In the genomic region with DNA sequence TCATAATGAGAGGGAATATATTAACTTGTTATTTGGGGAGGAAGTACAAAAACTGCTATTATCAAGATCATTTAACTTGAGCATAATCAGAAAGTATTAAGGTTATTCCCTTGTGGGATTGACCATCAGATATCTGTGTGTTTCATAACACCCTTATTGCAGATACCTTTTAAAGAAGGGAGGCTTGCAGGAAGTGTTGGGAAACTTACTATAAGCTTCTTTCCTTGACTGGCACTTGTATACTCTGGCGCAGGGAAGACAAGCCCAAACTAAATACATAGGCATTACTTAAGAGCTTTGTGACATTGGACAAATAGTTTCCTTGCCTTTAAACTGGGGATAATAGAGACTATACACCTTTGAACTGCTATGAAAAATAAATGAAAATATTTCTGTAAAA, we compare ENCODE assay signal across 9 cellular contexts. TPM values are rescaled to one million over a fixed set of nuclear protein-coding genes. Genes with fewer than 3 reads are reported as not detected.
DNase-seq lines count a peak whose midpoint lies in the region; TF ChIP-seq lines count a peak whose summit lies in the region.
"Had no signal": no experiment of that assay in that cellular context is flagged by ENCODE, and none has a peak within 500 bp of the region (broad histone marks: within the 10 kb centered on the region; RNA-seq: fewer than 3 reads in every experiment).

No MANE protein-coding gene starts in this region.

- H3K36me3 ChIP-seq in neutrophil, result no peaks in the 10 kb centered on the region
- H3K36me3 ChIP-seq in adrenal gland (replicated peaks in 1 of 2), result no peaks in the 10 kb centered on the region

- H3K36me3 Mint-ChIP-seq in IgD-negative memory B cell (peaks cover 2% of the 10 kb centered on the region), endothelial cell (ENCODE audit: low read depth, unreplicated experiment) (no peaks in the 10 kb centered on the region)
- peaks cover 2% of the 10 kb centered on the region for H3K36me3 Mint-ChIP-seq in activated CD4-positive, alpha-beta memory T cell treated with anti-CD3 and anti-CD28 coated beads, Interleukin-2, amount 10 ng/mL, durations not matched to agents 7 days and 5 days (ENCODE audit: low read depth)

- TF ChIP-seq POLR2A in adrenal gland (IDR thresholded peaks at IDR 0.05), result no peak

- H3K27ac ChIP-seq in epithelial cell of prostate, result peak overlapping the region; percentile 26
- peak overlapping the region; percentile 75 for H3K27ac ChIP-seq in neutrophil
- H3K27ac ChIP-seq in adrenal gland, result peak overlapping the region in 2 of 5 donors; percentile 40 to 46

- H3K27me3 ChIP-seq in neutrophil (no peaks in the 10 kb centered on the region), adrenal gland (no peaks in the 10 kb centered on the region)

- WGBS in adrenal gland, 4 donors, result 84 to 91% (median 88%) methylated on average over 1 of the region's 1 CpG

- peak overlapping the region; percentile 22 to 59 (median 32) for H3K27ac Mint-ChIP-seq in IgD-negative memory B cell
- H3K27ac Mint-ChIP-seq in endothelial cell (ENCODE audit: unreplicated experiment), result no peak overlapping the region
- H3K27ac Mint-ChIP-seq in activated CD4-positive, alpha-beta memory T cell treated with anti-CD3 and anti-CD28 coated beads, Interleukin-2, amount 10 ng/mL, durations not matched to agents 7 days and 5 days, result no peak overlapping the region

- H3K4me3 ChIP-seq in neutrophil (ENCODE audit: low read depth in 1 of 2, low read length in 1 of 2) (no peak overlapping the region), adrenal gland (no peak overlapping the region)

- DNase-seq in AML-193 (lab: John Stamatoyannopoulos, UW) (peak; percentile 9 to 48), epithelial cell of prostate (ENCODE audit: low read depth, low spot score) (no peak), endothelial cell (ENCODE audit: low spot score) (no peak), SW480 (ENCODE audit: low spot score) (no peak), adrenal gland (no peak)
- no peak for DNase-seq in activated CD4-positive, alpha-beta memory T cell treated with anti-CD3 and anti-CD28 coated beads, Interleukin-2, amount 10 ng/mL, durations not matched to agents 7 days and 5 days
- DNase-seq: activated CD8-positive, alpha-beta T cell treated with anti-CD3 and anti-CD28 coated beads for 36 hours had no signal

- no peak for TF ChIP-seq CTCF in neutrophil (IDR thresholded peaks at IDR 0.05)
- TF ChIP-seq CTCF in endothelial cell (IDR thresholded peaks at IDR 0.05; ENCODE audit: unreplicated experiment), result no peak
- no peak for TF ChIP-seq CTCF in adrenal gland (IDR thresholded peaks at IDR 0.05)

- intact Hi-C loops in adrenal gland (cut with DNase I), result no loop called here

- CTCF ChIA-PET in activated CD4-positive, alpha-beta memory T cell treated with anti-CD3 and anti-CD28 coated beads, Interleukin-2, amount 10 ng/mL, durations not matched to agents 7 days and 5 days (lab: Charles Lee), result no interaction called here

- H3K9me3 Mint-ChIP-seq in IgD-negative memory B cell (no peaks in the 10 kb centered on the region), endothelial cell (ENCODE audit: unreplicated experiment) (no peaks in the 10 kb centered on the region)
- no peaks in the 10 kb centered on the region for H3K9me3 Mint-ChIP-seq in activated CD4-positive, alpha-beta memory T cell treated with anti-CD3 and anti-CD28 coated beads, Interleukin-2, amount 10 ng/mL, durations not matched to agents 7 days and 5 days
- H3K9me3 Mint-ChIP-seq: activated CD8-positive, alpha-beta T cell treated with anti-CD3 and anti-CD28 coated beads for 36 hours had no signal

- POLR2A ChIA-PET in activated CD4-positive, alpha-beta memory T cell treated with anti-CD3 and anti-CD28 coated beads, Interleukin-2, amount 10 ng/mL, durations not matched to agents 7 days and 5 days (lab: Charles Lee), result interaction anchor here (1.3 to 8.4 kb wide), 3 partner anchors 10 to 1104 kb away, joined by 5 to 50 read pairs (median 5); a partner anchor contains a TSS

- H3K9me3 ChIP-seq in neutrophil, result no peaks in the 10 kb centered on the region
- H3K9me3 ChIP-seq in adrenal gland (replicated peaks in 1 of 3), result no peaks in the 10 kb centered on the region

- peaks cover 42 to 69% of the 10 kb centered on the region in 2 experiments for H3K4me1 ChIP-seq in neutrophil (ENCODE audit: control insufficient read depth in 1 of 2, insufficient read depth in 1 of 2, low read depth in 1 of 2, low read length in 1 of 2)
- H3K4me1 ChIP-seq in adrenal gland (replicated peaks in 1 of 2), result peaks cover 27 to 89% of the 10 kb centered on the region in 2 donors

- H3K4me3 Mint-ChIP-seq in IgD-negative memory B cell, result peak overlapping the region in 1 of 4 donors; percentile 30
- H3K4me3 Mint-ChIP-seq in endothelial cell (ENCODE audit: unreplicated experiment), result no peak overlapping the region
- no peak overlapping the region for H3K4me3 Mint-ChIP-seq in activated CD4-positive, alpha-beta memory T cell treated with anti-CD3 and anti-CD28 coated beads, Interleukin-2, amount 10 ng/mL, durations not matched to agents 7 days and 5 days
- H3K4me3 Mint-ChIP-seq: activated CD8-positive, alpha-beta T cell treated with anti-CD3 and anti-CD28 coated beads for 36 hours had no signal

- H3K27me3 Mint-ChIP-seq in IgD-negative memory B cell, result no peaks in the 10 kb centered on the region
- H3K27me3 Mint-ChIP-seq in endothelial cell (ENCODE audit: unreplicated experiment), result no peaks in the 10 kb centered on the region
- no peaks in the 10 kb centered on the region for H3K27me3 Mint-ChIP-seq in activated CD4-positive, alpha-beta memory T cell treated with anti-CD3 and anti-CD28 coated beads, Interleukin-2, amount 10 ng/mL, durations not matched to agents 7 days and 5 days
- H3K27me3 Mint-ChIP-seq: activated CD8-positive, alpha-beta T cell treated with anti-CD3 and anti-CD28 coated beads for 36 hours had no signal

- peaks cover 46 to 67% (median 62%) of the 10 kb centered on the region in 3 donors for H3K4me1 Mint-ChIP-seq in IgD-negative memory B cell
- peaks cover 9% of the 10 kb centered on the region for H3K4me1 Mint-ChIP-seq in endothelial cell (ENCODE audit: unreplicated experiment)
- H3K4me1 Mint-ChIP-seq in activated CD4-positive, alpha-beta memory T cell treated with anti-CD3 and anti-CD28 coated beads, Interleukin-2, amount 10 ng/mL, durations not matched to agents 7 days and 5 days, result peaks cover 71% of the 10 kb centered on the region

RNA-seq across cellular contexts. Expression of a gene that starts 50.9 kb away (rescaled TPM):
- polyA plus RNA-seq in IgD-negative memory B cell, result 29.1 TPM
- 37.1 TPM for total RNA-seq in endothelial cell (ENCODE audit: unreplicated experiment)
- 10 to 100 TPM; 83.1 to 86.4 TPM for total RNA-seq in activated CD4-positive, alpha-beta memory T cell treated with anti-CD3 and anti-CD28 coated beads, Interleukin-2, amount 10 ng/mL, durations not matched to agents 7 days and 5 days
- 100 to 1,000 TPM in 1 of 8 donors, 10 to 100 TPM in 7; 41.3 to 110 (median 66.7) TPM for total RNA-seq in adrenal gland
- 10 to 100 TPM in 2 of 3 donors, 1 to 10 TPM in 1; 4.9 to 44.7 (median 11.7) TPM for polyA plus RNA-seq in adrenal gland

Comparison
In these comparisons a context has a peak if more than half of its experiments do, and no peak if none do; other contexts are left out.
1. DNase-seq: peak in AML-193 (2 of 2); none in epithelial cell of prostate (single experiment), endothelial cell (single experiment), activated CD4-positive, alpha-beta memory T cell treated with anti-CD3 and anti-CD28 coated beads, Interleukin-2, amount 10 ng/mL, durations not matched to agents 7 days and 5 days (single experiment), SW480 (single experiment) and adrenal gland (0 of 7).
2. H3K27ac Mint-ChIP-seq: peak in IgD-negative memory B cell (3 of 3); none in endothelial cell (single experiment) and activated CD4-positive, alpha-beta memory T cell treated with anti-CD3 and anti-CD28 coated beads, Interleukin-2, amount 10 ng/mL, durations not matched to agents 7 days and 5 days (single experiment).